ENCODE assay signal across 7 cellular contexts in genomic region chr7:104982773-104983619, GRCh38. TPM values are rescaled to one million over a fixed set of nuclear protein-coding genes. Genes with fewer than 3 reads are reported as not detected.
DNase-seq lines count a peak whose midpoint lies in the region; ATAC-seq lines count a peak whose summit lies in the region.

No MANE protein-coding gene starts in this region.

- H3K79me2 ChIP-seq in GM23248 (ENCODE audit: insufficient read depth) = peaks cover 51% of the 10 kb centered on the region

- no peaks in the 10 kb centered on the region for H3K9me2 ChIP-seq in GM23248 (ENCODE audit: insufficient read depth)

- no peaks in the 10 kb centered on the region for H3K27me3 ChIP-seq in GM23248 (replicated peaks; ENCODE audit: insufficient read depth)
- no peaks in the 10 kb centered on the region for H3K27me3 ChIP-seq in mucosa of stomach (ENCODE audit: control insufficient read depth, insufficient read depth, low read length)

- H3K9me3 ChIP-seq in GM23248 (ENCODE audit: low read depth) (no peaks in the 10 kb centered on the region), mucosa of stomach (ENCODE audit: control insufficient read depth, low read length) (no peaks in the 10 kb centered on the region)

- no peaks in the 10 kb centered on the region for H4K20me1 ChIP-seq in GM23248 (ENCODE audit: insufficient read depth)

- H3K27ac ChIP-seq in GM23248 (peak overlapping the region; percentile 95), caudate nucleus (ENCODE audit: low read depth, low read length) (peak overlapping the region; percentile 97)

- H2AFZ ChIP-seq in GM23248 = peak overlapping the region; percentile 63

- H3K4me2 ChIP-seq in GM23248 (ENCODE audit: unreplicated experiment) = peak overlapping the region; percentile 90

- no peak for ATAC-seq in GM18502 (IDR thresholded peaks at IDR 0.05; ENCODE audit: poor library complexity, unreplicated experiment)
- no peak for ATAC-seq in GM21423 (IDR thresholded peaks at IDR 0.05; ENCODE audit: unreplicated experiment)

- H3K9ac ChIP-seq in GM23248 (peak overlapping the region; percentile 91), mucosa of stomach (ENCODE audit: low read length) (peak overlapping the region; percentile 95)

- H3K4me1 ChIP-seq in GM23248 (ENCODE audit: insufficient read depth) (peaks cover 80% of the 10 kb centered on the region), mucosa of stomach (ENCODE audit: control insufficient read depth, insufficient read depth, low read length) (peaks cover 63% of the 10 kb centered on the region)

- peaks cover 81% of the 10 kb centered on the region for H3F3A ChIP-seq in GM23248 (ENCODE audit: insufficient read depth)

- in situ Hi-C loops in GM23248 (cut with MboI) = no loop called here

- WGBS in GM23248 (ENCODE audit: low coverage in 1 of 2, low lambda C conversion rate in 2 of 2, missing lambda C conversion rate in 2 of 2), 2 experiments = 23 to 25% methylated on average over 15 of the region's 15 CpGs

- DNase-seq in GM23248 (no peak), NCI-H345 (lab: John Stamatoyannopoulos, UW) (peak; percentile 47), caudate nucleus (lab: John Stamatoyannopoulos, UW) (peak in 3 of 61 donors; percentile 34 to 44 (median 34)), A172 (ENCODE audit: low spot score) (no peak)

- H3K4me3 ChIP-seq in GM23248 (peak overlapping the region; percentile 76), mucosa of stomach (ENCODE audit: low read length) (peak overlapping the region; percentile 90)

- H3K36me3 ChIP-seq in GM23248 (ENCODE audit: low read depth) (peaks cover 3% of the 10 kb centered on the region; the same call in 1 of the 2 replicates), mucosa of stomach (ENCODE audit: control insufficient read depth, insufficient read depth, low read length) (no peaks in the 10 kb centered on the region)

RNA-seq across cellular contexts. Expression of gene KMT2E, which starts 31.0 kb away (rescaled TPM):
- total RNA-seq in GM23248 (2014; rRNA removed; shearing (Covaris generic)) = 29.1 and 30.7 TPM in 2 replicates
- 63.2 and 63.5 TPM in 2 replicates for polyA plus RNA-seq in GM23248 (2016; fragmentation: Nextera tagmentation; extraction: Ambion mirVana)
- total RNA-seq in A172 (2014; rRNA removed; shearing (Covaris generic)) = 27.6 and 40.3 TPM in 2 replicates
